ENCODE assay signal across 2 cellular contexts in the genomic region with DNA sequence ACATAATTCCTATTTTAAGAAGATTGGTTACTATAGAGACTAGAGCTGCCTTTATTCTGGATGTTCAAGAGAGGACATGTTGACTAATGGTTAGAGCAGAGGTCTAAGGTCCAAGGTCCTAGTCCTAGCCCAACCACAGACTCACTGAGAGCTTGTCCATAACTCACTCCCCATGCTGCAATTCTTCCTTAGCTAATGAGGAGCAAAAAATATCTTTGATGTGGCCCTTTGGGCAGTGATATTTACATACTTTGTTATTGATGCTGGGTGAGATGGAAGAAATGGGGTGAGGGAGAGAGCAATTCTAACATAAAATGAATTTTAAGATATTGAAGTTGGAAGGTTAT.
TF ChIP-seq lines count a peak whose summit lies in the region.

No MANE protein-coding gene starts in this region.

TF ChIP-seq in IMR-90, 13 proteins besides CTCF, POLR2A, EP300 and RAD21 (continued from another document):
- TF ChIP-seq, protein P1, sequence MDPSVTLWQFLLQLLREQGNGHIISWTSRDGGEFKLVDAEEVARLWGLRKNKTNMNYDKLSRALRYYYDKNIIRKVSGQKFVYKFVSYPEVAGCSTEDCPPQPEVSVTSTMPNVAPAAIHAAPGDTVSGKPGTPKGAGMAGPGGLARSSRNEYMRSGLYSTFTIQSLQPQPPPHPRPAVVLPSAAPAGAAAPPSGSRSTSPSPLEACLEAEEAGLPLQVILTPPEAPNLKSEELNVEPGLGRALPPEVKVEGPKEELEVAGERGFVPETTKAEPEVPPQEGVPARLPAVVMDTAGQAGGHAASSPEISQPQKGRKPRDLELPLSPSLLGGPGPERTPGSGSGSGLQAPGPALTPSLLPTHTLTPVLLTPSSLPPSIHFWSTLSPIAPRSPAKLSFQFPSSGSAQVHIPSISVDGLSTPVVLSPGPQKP (IDR thresholded peaks at IDR 0.05; ENCODE audit: borderline replicate concordance, low read depth, low read length): no peak

TF ChIP-seq in WTC11, 78 proteins besides CTCF, POLR2A, EP300 and RAD21 (continued from another document):
- TF ChIP-seq, protein P2, sequence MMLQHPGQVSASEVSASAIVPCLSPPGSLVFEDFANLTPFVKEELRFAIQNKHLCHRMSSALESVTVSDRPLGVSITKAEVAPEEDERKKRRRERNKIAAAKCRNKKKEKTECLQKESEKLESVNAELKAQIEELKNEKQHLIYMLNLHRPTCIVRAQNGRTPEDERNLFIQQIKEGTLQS (CRISPR knock-in tag; conservative IDR thresholded peaks at IDR 0.05): no peak
- TF ChIP-seq ZNF396 (CRISPR knock-in tag; IDR thresholded peaks at IDR 0.05; ENCODE audit: borderline replicate concordance) (no peak), IRF2 (CRISPR knock-in tag; IDR thresholded peaks at IDR 0.05; ENCODE audit: borderline replicate concordance, low read depth) (no peak), ELF4 (CRISPR knock-in tag; IDR thresholded peaks at IDR 0.05; ENCODE audit: low read depth) (no peak), SMAD4 (CRISPR knock-in tag; IDR thresholded peaks at IDR 0.05) (no peak), ATF1 (CRISPR knock-in tag; IDR thresholded peaks at IDR 0.05) (no peak), OVOL2 (CRISPR knock-in tag; IDR thresholded peaks at IDR 0.05; ENCODE audit: borderline replicate concordance) (no peak)
- TF ChIP-seq, protein P3, sequence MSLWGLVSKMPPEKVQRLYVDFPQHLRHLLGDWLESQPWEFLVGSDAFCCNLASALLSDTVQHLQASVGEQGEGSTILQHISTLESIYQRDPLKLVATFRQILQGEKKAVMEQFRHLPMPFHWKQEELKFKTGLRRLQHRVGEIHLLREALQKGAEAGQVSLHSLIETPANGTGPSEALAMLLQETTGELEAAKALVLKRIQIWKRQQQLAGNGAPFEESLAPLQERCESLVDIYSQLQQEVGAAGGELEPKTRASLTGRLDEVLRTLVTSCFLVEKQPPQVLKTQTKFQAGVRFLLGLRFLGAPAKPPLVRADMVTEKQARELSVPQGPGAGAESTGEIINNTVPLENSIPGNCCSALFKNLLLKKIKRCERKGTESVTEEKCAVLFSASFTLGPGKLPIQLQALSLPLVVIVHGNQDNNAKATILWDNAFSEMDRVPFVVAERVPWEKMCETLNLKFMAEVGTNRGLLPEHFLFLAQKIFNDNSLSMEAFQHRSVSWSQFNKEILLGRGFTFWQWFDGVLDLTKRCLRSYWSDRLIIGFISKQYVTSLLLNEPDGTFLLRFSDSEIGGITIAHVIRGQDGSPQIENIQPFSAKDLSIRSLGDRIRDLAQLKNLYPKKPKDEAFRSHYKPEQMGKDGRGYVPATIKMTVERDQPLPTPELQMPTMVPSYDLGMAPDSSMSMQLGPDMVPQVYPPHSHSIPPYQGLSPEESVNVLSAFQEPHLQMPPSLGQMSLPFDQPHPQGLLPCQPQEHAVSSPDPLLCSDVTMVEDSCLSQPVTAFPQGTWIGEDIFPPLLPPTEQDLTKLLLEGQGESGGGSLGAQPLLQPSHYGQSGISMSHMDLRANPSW (CRISPR knock-in tag; conservative IDR thresholded peaks at IDR 0.05; ENCODE audit: low read depth): no peak
- TF ChIP-seq, protein P4, sequence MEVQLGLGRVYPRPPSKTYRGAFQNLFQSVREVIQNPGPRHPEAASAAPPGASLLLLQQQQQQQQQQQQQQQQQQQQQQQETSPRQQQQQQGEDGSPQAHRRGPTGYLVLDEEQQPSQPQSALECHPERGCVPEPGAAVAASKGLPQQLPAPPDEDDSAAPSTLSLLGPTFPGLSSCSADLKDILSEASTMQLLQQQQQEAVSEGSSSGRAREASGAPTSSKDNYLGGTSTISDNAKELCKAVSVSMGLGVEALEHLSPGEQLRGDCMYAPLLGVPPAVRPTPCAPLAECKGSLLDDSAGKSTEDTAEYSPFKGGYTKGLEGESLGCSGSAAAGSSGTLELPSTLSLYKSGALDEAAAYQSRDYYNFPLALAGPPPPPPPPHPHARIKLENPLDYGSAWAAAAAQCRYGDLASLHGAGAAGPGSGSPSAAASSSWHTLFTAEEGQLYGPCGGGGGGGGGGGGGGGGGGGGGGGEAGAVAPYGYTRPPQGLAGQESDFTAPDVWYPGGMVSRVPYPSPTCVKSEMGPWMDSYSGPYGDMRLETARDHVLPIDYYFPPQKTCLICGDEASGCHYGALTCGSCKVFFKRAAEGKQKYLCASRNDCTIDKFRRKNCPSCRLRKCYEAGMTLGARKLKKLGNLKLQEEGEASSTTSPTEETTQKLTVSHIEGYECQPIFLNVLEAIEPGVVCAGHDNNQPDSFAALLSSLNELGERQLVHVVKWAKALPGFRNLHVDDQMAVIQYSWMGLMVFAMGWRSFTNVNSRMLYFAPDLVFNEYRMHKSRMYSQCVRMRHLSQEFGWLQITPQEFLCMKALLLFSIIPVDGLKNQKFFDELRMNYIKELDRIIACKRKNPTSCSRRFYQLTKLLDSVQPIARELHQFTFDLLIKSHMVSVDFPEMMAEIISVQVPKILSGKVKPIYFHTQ (CRISPR knock-in tag; IDR thresholded peaks at IDR 0.05): no peak
- TF ChIP-seq, protein P5, sequence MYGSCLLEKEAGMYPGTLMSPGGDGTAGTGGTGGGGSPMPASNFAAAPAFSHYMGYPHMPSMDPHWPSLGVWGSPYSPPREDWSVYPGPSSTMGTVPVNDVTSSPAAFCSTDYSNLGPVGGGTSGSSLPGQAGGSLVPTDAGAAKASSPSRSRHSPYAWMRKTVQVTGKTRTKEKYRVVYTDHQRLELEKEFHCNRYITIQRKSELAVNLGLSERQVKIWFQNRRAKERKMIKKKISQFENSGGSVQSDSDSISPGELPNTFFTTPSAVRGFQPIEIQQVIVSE (CRISPR knock-in tag; IDR thresholded peaks at IDR 0.05; ENCODE audit: borderline replicate concordance): no peak
- TF ChIP-seq, protein P6, sequence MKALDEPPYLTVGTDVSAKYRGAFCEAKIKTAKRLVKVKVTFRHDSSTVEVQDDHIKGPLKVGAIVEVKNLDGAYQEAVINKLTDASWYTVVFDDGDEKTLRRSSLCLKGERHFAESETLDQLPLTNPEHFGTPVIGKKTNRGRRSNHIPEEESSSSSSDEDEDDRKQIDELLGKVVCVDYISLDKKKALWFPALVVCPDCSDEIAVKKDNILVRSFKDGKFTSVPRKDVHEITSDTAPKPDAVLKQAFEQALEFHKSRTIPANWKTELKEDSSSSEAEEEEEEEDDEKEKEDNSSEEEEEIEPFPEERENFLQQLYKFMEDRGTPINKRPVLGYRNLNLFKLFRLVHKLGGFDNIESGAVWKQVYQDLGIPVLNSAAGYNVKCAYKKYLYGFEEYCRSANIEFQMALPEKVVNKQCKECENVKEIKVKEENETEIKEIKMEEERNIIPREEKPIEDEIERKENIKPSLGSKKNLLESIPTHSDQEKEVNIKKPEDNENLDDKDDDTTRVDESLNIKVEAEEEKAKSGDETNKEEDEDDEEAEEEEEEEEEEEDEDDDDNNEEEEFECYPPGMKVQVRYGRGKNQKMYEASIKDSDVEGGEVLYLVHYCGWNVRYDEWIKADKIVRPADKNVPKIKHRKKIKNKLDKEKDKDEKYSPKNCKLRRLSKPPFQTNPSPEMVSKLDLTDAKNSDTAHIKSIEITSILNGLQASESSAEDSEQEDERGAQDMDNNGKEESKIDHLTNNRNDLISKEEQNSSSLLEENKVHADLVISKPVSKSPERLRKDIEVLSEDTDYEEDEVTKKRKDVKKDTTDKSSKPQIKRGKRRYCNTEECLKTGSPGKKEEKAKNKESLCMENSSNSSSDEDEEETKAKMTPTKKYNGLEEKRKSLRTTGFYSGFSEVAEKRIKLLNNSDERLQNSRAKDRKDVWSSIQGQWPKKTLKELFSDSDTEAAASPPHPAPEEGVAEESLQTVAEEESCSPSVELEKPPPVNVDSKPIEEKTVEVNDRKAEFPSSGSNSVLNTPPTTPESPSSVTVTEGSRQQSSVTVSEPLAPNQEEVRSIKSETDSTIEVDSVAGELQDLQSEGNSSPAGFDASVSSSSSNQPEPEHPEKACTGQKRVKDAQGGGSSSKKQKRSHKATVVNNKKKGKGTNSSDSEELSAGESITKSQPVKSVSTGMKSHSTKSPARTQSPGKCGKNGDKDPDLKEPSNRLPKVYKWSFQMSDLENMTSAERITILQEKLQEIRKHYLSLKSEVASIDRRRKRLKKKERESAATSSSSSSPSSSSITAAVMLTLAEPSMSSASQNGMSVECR (CRISPR knock-in tag; IDR thresholded peaks at IDR 0.05; ENCODE audit: borderline replicate concordance): no peak
- TF ChIP-seq, protein P7, sequence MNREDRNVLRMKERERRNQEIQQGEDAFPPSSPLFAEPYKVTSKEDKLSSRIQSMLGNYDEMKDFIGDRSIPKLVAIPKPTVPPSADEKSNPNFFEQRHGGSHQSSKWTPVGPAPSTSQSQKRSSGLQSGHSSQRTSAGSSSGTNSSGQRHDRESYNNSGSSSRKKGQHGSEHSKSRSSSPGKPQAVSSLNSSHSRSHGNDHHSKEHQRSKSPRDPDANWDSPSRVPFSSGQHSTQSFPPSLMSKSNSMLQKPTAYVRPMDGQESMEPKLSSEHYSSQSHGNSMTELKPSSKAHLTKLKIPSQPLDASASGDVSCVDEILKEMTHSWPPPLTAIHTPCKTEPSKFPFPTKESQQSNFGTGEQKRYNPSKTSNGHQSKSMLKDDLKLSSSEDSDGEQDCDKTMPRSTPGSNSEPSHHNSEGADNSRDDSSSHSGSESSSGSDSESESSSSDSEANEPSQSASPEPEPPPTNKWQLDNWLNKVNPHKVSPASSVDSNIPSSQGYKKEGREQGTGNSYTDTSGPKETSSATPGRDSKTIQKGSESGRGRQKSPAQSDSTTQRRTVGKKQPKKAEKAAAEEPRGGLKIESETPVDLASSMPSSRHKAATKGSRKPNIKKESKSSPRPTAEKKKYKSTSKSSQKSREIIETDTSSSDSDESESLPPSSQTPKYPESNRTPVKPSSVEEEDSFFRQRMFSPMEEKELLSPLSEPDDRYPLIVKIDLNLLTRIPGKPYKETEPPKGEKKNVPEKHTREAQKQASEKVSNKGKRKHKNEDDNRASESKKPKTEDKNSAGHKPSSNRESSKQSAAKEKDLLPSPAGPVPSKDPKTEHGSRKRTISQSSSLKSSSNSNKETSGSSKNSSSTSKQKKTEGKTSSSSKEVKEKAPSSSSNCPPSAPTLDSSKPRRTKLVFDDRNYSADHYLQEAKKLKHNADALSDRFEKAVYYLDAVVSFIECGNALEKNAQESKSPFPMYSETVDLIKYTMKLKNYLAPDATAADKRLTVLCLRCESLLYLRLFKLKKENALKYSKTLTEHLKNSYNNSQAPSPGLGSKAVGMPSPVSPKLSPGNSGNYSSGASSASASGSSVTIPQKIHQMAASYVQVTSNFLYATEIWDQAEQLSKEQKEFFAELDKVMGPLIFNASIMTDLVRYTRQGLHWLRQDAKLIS (CRISPR knock-in tag; IDR thresholded peaks at IDR 0.05; ENCODE audit: borderline replicate concordance): no peak
